In the genomic region with DNA sequence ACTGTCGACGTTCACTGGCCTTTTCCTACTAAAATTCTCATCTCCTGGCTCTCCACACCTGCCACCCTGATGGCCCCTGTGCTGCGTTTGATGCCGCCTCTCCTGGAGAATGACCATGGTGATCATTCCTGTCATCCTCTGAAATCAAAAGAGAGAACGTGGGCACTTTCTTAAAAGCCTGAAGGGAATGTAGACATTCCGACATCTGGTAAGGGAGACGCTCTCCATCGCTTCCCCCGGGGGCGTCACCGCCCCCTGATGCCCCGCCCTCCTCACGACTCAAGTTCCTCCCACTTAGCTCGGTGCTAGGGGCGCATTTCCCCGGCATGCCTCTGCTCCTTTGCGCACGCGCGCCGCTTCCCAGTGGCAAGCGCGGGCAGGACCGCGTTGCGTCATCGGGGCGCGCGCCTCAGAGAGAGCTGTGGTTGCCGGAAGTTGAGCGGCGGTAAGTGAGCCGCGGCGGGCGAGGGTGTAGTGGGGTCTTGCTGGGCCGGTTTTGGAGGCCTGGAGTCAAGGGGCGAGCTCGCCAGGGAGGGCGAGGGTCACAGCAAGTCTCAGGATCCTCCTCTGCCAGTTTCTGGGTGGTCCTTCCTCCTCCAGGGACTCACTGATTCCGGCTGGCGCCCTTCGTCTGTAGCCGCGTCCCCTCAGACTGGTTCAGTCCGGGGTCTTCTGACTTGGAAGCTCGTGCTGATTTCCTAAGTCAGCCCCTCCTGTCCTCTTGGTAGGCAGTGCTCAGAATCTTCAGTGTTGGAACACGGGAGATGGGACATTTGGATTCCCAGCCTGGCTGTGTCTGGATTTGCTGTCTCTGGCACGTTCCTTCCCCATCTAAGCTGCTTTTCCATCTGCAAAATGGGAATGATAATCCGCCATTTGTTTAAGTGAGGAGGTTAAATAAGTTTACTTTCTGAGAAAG, we compare ENCODE assay signal across 1 cellular context.
TF ChIP-seq lines count a peak whose summit lies in the region.

A gene with protein sequence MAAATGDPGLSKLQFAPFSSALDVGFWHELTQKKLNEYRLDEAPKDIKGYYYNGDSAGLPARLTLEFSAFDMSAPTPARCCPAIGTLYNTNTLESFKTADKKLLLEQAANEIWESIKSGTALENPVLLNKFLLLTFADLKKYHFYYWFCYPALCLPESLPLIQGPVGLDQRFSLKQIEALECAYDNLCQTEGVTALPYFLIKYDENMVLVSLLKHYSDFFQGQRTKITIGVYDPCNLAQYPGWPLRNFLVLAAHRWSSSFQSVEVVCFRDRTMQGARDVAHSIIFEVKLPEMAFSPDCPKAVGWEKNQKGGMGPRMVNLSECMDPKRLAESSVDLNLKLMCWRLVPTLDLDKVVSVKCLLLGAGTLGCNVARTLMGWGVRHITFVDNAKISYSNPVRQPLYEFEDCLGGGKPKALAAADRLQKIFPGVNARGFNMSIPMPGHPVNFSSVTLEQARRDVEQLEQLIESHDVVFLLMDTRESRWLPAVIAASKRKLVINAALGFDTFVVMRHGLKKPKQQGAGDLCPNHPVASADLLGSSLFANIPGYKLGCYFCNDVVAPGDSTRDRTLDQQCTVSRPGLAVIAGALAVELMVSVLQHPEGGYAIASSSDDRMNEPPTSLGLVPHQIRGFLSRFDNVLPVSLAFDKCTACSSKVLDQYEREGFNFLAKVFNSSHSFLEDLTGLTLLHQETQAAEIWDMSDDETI (plus strand): TSS at position 412 of the 919 bp plus-strand sequence. CDS start 26,299 bp downstream, outside the sequence.

TF ChIP-seq in SK-N-SH, 30 proteins besides CTCF, POLR2A, EP300 and RAD21 (continued from another document):
- peak; percentile 91 for TF ChIP-seq POLR2AphosphoS5 (IDR thresholded peaks at IDR 0.05; ENCODE audit: low read depth, low read length)
- TF ChIP-seq TAF1 (IDR thresholded peaks at IDR 0.05; ENCODE audit: borderline replicate concordance, low read depth, low read length), result peak; percentile 79
- TF ChIP-seq MXI1 (IDR thresholded peaks at IDR 0.05; ENCODE audit: low read depth, low read length), result peak; percentile 83
- TF ChIP-seq, protein P1, sequence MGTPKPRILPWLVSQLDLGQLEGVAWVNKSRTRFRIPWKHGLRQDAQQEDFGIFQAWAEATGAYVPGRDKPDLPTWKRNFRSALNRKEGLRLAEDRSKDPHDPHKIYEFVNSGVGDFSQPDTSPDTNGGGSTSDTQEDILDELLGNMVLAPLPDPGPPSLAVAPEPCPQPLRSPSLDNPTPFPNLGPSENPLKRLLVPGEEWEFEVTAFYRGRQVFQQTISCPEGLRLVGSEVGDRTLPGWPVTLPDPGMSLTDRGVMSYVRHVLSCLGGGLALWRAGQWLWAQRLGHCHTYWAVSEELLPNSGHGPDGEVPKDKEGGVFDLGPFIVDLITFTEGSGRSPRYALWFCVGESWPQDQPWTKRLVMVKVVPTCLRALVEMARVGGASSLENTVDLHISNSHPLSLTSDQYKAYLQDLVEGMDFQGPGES (IDR thresholded peaks at IDR 0.05; ENCODE audit: low read depth, low read length), result no peak
- TF ChIP-seq GATA2 (CRISPR knock-in tag; IDR thresholded peaks at IDR 0.05), result no peak
- TF ChIP-seq SIN3A (IDR thresholded peaks at IDR 0.05; ENCODE audit: borderline replicate concordance, low read depth, low read length), result no peak; the same call in 1 of the 2 replicates
- no peak for TF ChIP-seq RFX5 (IDR thresholded peaks at IDR 0.05; ENCODE audit: low read length)
- TF ChIP-seq, protein P2, sequence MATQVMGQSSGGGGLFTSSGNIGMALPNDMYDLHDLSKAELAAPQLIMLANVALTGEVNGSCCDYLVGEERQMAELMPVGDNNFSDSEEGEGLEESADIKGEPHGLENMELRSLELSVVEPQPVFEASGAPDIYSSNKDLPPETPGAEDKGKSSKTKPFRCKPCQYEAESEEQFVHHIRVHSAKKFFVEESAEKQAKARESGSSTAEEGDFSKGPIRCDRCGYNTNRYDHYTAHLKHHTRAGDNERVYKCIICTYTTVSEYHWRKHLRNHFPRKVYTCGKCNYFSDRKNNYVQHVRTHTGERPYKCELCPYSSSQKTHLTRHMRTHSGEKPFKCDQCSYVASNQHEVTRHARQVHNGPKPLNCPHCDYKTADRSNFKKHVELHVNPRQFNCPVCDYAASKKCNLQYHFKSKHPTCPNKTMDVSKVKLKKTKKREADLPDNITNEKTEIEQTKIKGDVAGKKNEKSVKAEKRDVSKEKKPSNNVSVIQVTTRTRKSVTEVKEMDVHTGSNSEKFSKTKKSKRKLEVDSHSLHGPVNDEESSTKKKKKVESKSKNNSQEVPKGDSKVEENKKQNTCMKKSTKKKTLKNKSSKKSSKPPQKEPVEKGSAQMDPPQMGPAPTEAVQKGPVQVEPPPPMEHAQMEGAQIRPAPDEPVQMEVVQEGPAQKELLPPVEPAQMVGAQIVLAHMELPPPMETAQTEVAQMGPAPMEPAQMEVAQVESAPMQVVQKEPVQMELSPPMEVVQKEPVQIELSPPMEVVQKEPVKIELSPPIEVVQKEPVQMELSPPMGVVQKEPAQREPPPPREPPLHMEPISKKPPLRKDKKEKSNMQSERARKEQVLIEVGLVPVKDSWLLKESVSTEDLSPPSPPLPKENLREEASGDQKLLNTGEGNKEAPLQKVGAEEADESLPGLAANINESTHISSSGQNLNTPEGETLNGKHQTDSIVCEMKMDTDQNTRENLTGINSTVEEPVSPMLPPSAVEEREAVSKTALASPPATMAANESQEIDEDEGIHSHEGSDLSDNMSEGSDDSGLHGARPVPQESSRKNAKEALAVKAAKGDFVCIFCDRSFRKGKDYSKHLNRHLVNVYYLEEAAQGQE (IDR thresholded peaks at IDR 0.05; ENCODE audit: low read depth, low read length), result no peak
- TF ChIP-seq, protein P3, sequence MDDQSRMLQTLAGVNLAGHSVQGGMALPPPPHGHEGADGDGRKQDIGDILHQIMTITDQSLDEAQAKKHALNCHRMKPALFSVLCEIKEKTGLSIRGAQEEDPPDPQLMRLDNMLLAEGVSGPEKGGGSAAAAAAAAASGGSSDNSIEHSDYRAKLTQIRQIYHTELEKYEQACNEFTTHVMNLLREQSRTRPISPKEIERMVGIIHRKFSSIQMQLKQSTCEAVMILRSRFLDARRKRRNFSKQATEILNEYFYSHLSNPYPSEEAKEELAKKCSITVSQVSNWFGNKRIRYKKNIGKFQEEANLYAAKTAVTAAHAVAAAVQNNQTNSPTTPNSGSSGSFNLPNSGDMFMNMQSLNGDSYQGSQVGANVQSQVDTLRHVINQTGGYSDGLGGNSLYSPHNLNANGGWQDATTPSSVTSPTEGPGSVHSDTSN (IDR thresholded peaks at IDR 0.05), result no peak
- TF ChIP-seq SMC3 (IDR thresholded peaks at IDR 0.05; ENCODE audit: low read depth, low read length), result 0 out of 2 replicates have a peak, but pooled peaks have one; percentile 14
- no peak for TF ChIP-seq YY1 (IDR thresholded peaks at IDR 0.05; ENCODE audit: low read depth)
- no peak for TF ChIP-seq RCOR1 (IDR thresholded peaks at IDR 0.05; ENCODE audit: low read length)
- no peak for TF ChIP-seq FOXJ3 (CRISPR knock-in tag; IDR thresholded peaks at IDR 0.05)
- TF ChIP-seq, protein P4, sequence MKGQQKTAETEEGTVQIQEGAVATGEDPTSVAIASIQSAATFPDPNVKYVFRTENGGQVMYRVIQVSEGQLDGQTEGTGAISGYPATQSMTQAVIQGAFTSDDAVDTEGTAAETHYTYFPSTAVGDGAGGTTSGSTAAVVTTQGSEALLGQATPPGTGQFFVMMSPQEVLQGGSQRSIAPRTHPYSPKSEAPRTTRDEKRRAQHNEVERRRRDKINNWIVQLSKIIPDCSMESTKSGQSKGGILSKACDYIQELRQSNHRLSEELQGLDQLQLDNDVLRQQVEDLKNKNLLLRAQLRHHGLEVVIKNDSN (IDR thresholded peaks at IDR 0.05; ENCODE audit: borderline replicate concordance, low read depth), result no peak
- peak; percentile 91 for TF ChIP-seq NRF1 (IDR thresholded peaks at IDR 0.05; ENCODE audit: low read depth, low read length)
